Comparison of ENCODE assay signal across 12 cellular contexts in genomic region chr1:204479387-204480136, GRCh38. TPM values are rescaled to one million over a fixed set of nuclear protein-coding genes. Genes with fewer than 3 reads are reported as not detected.
DNase-seq lines count a peak whose midpoint lies in the region; ATAC-seq and TF ChIP-seq lines count a peak whose summit lies in the region.
"Had no signal": no experiment of that assay in that cellular context is flagged by ENCODE, and none has a peak within 500 bp of the region (broad histone marks: within the 10 kb centered on the region; RNA-seq: fewer than 3 reads in every experiment).

No MANE protein-coding gene starts in this region.

- H3K4me1 Mint-ChIP-seq in IgD-negative memory B cell (peaks cover 77 to 89% (median 79%) of the 10 kb centered on the region in 3 donors), neural crest cell (peaks cover 72% of the 10 kb centered on the region)
- peaks cover 49 to 62% of the 10 kb centered on the region in 2 donors for H3K4me1 Mint-ChIP-seq in effector memory CD8-positive, alpha-beta T cell (ENCODE audit: low read depth in 2 of 2)
- H3K4me1 Mint-ChIP-seq in activated T-helper 1 cell treated with anti-CD3 and anti-CD28 coated beads, Interleukin-12 subunit alpha, Interleukin-12 subunit beta, Interleukin-2, Interleukin-4 antibody, amounts not matched to agents 30 ng/mL and 10 ng/mL and 1 ng/mL, durations not matched to agents 14 hours and 24 hours and 36 hours (ENCODE audit: low read depth), result peaks cover 73% of the 10 kb centered on the region
- H3K4me1 Mint-ChIP-seq in CD4-positive, alpha-beta T cell (ENCODE audit: low read depth), result peaks cover 83% of the 10 kb centered on the region

- H3K9me3 ChIP-seq in BLaER1, result no peaks in the 10 kb centered on the region
- no peaks in the 10 kb centered on the region for H3K9me3 ChIP-seq in CD4-positive, alpha-beta T cell (ENCODE audit: control insufficient read depth, low read length)

- H3K4me1 ChIP-seq in BLaER1, result peaks cover 98% of the 10 kb centered on the region

- TF ChIP-seq CTCF in neural crest cell (conservative IDR thresholded peaks at IDR 0.05), result no peak
- TF ChIP-seq CTCF in CD4-positive, alpha-beta T cell (IDR thresholded peaks at IDR 0.05), result no peak

- H3K4me2 ChIP-seq in BLaER1, result peak overlapping the region; percentile 98
- H3K4me2 ChIP-seq: hepatocyte had no signal

- no peaks in the 10 kb centered on the region for H3K27me3 Mint-ChIP-seq in IgD-negative memory B cell
- no peaks in the 10 kb centered on the region for H3K27me3 Mint-ChIP-seq in effector memory CD8-positive, alpha-beta T cell
- no peaks in the 10 kb centered on the region for H3K27me3 Mint-ChIP-seq in neural crest cell (ENCODE audit: low read depth)
- H3K27me3 Mint-ChIP-seq in activated T-helper 1 cell treated with anti-CD3 and anti-CD28 coated beads, Interleukin-12 subunit alpha, Interleukin-12 subunit beta, Interleukin-2, Interleukin-4 antibody, amounts not matched to agents 30 ng/mL and 10 ng/mL and 1 ng/mL, durations not matched to agents 14 hours and 24 hours and 36 hours (ENCODE audit: insufficient read depth), result no peaks in the 10 kb centered on the region
- no peaks in the 10 kb centered on the region for H3K27me3 Mint-ChIP-seq in CD4-positive, alpha-beta T cell

- H3K36me3 ChIP-seq in BLaER1, result 0 out of 2 replicates have a peak, but pooled peaks cover 6% of the 10 kb centered on the region

- ATAC-seq in effector memory CD8-positive, alpha-beta T cell (replicated peaks), result peak; percentile 60
- ATAC-seq in CD4-positive, alpha-beta T cell (ENCODE audit: poor library complexity), result no peak

- H3K4me3 ChIP-seq in BLaER1, result peak overlapping the region; percentile 43
- H3K4me3 ChIP-seq: hepatocyte had no signal

- H3K9ac ChIP-seq in BLaER1, result peak overlapping the region; percentile 71

- peak overlapping the region in 2 of 3 donors; percentile 82 to 85 for H3K27ac Mint-ChIP-seq in IgD-negative memory B cell
- H3K27ac Mint-ChIP-seq in effector memory CD8-positive, alpha-beta T cell, result peak overlapping the region; percentile 87 to 91
- peak overlapping the region; percentile 69 for H3K27ac Mint-ChIP-seq in neural crest cell (ENCODE audit: unreplicated experiment)
- no peak overlapping the region for H3K27ac Mint-ChIP-seq in activated T-helper 1 cell treated with anti-CD3 and anti-CD28 coated beads, Interleukin-12 subunit alpha, Interleukin-12 subunit beta, Interleukin-2, Interleukin-4 antibody, amounts not matched to agents 30 ng/mL and 10 ng/mL and 1 ng/mL, durations not matched to agents 14 hours and 24 hours and 36 hours
- H3K27ac Mint-ChIP-seq in CD4-positive, alpha-beta T cell, result no peak overlapping the region

- no peak for DNase-seq in effector memory CD8-positive, alpha-beta T cell
- DNase-seq in neural crest cell (ENCODE audit: low read depth, low spot score) (no peak), medulla oblongata (ENCODE audit: extremely low spot score) (no peak), NOMO-1 treated with dmso at 0.1 percent for 144 hours (lab: John Stamatoyannopoulos, UW; ENCODE audit: unreplicated experiment) (no peak)
- DNase-seq in activated T-helper 1 cell treated with anti-CD3 and anti-CD28 coated beads, Interleukin-12 subunit alpha, Interleukin-12 subunit beta, Interleukin-2, Interleukin-4 antibody, amounts not matched to agents 30 ng/mL and 10 ng/mL and 1 ng/mL, durations not matched to agents 14 hours and 24 hours and 36 hours (ENCODE audit: low spot score), result no peak
- DNase-seq in CD4-positive, alpha-beta T cell, result no peak
- DNase-seq: C1 segment of cervical spinal cord; NCI-H1930; stimulated activated CD4-positive, alpha-beta T cell treated with anti-CD3 and anti-CD28 coated beads, Interleukin-1b, Interleukin-23, amount 100 ng/mL, for 48 hours had no signal

- POLR2A ChIA-PET in CD4-positive, alpha-beta T cell (lab: Charles Lee), result interaction anchor here (1.0 to 3.0 kb wide), 3 partner anchors 8 to 37 kb away, joined by 3 to 23 read pairs (median 3); partner anchors contain the start of genes MDM4 and PIK3C2B

- peak overlapping the region in 2 of 4 donors; percentile 60 to 87 for H3K4me3 Mint-ChIP-seq in IgD-negative memory B cell
- peak overlapping the region; percentile 47 to 54 for H3K4me3 Mint-ChIP-seq in effector memory CD8-positive, alpha-beta T cell
- H3K4me3 Mint-ChIP-seq in neural crest cell, result no peak overlapping the region
- no peak overlapping the region for H3K4me3 Mint-ChIP-seq in activated T-helper 1 cell treated with anti-CD3 and anti-CD28 coated beads, Interleukin-12 subunit alpha, Interleukin-12 subunit beta, Interleukin-2, Interleukin-4 antibody, amounts not matched to agents 30 ng/mL and 10 ng/mL and 1 ng/mL, durations not matched to agents 14 hours and 24 hours and 36 hours
- no peak overlapping the region for H3K4me3 Mint-ChIP-seq in CD4-positive, alpha-beta T cell

- H3K27me3 ChIP-seq in BLaER1, result no peaks in the 10 kb centered on the region
- H3K27me3 ChIP-seq in CD4-positive, alpha-beta T cell (ENCODE audit: control insufficient read depth, insufficient read depth, low read length), result no peaks in the 10 kb centered on the region
- H3K27me3 ChIP-seq: hepatocyte had no signal

- H3K36me3 Mint-ChIP-seq in IgD-negative memory B cell, result peaks cover 6% of the 10 kb centered on the region
- H3K36me3 Mint-ChIP-seq in effector memory CD8-positive, alpha-beta T cell (ENCODE audit: insufficient read depth), result peaks cover 8% of the 10 kb centered on the region
- peaks cover 5% of the 10 kb centered on the region for H3K36me3 Mint-ChIP-seq in neural crest cell (ENCODE audit: low read depth)
- peaks cover 5% of the 10 kb centered on the region for H3K36me3 Mint-ChIP-seq in activated T-helper 1 cell treated with anti-CD3 and anti-CD28 coated beads, Interleukin-12 subunit alpha, Interleukin-12 subunit beta, Interleukin-2, Interleukin-4 antibody, amounts not matched to agents 30 ng/mL and 10 ng/mL and 1 ng/mL, durations not matched to agents 14 hours and 24 hours and 36 hours (ENCODE audit: low read depth)
- no peaks in the 10 kb centered on the region for H3K36me3 Mint-ChIP-seq in CD4-positive, alpha-beta T cell (ENCODE audit: low read depth)

- peaks cover 48% of the 10 kb centered on the region for H4K20me1 ChIP-seq in BLaER1

- peak overlapping the region; percentile 96 for H3K27ac ChIP-seq in BLaER1
- no peak overlapping the region for H3K27ac ChIP-seq in CD4-positive, alpha-beta T cell (ENCODE audit: low read depth, low read length)
- H3K27ac ChIP-seq: hepatocyte had no signal

- no peaks in the 10 kb centered on the region for H3K9me3 Mint-ChIP-seq in IgD-negative memory B cell
- H3K9me3 Mint-ChIP-seq in effector memory CD8-positive, alpha-beta T cell, result no peaks in the 10 kb centered on the region
- no peaks in the 10 kb centered on the region for H3K9me3 Mint-ChIP-seq in neural crest cell
- no peaks in the 10 kb centered on the region for H3K9me3 Mint-ChIP-seq in activated T-helper 1 cell treated with anti-CD3 and anti-CD28 coated beads, Interleukin-12 subunit alpha, Interleukin-12 subunit beta, Interleukin-2, Interleukin-4 antibody, amounts not matched to agents 30 ng/mL and 10 ng/mL and 1 ng/mL, durations not matched to agents 14 hours and 24 hours and 36 hours
- H3K9me3 Mint-ChIP-seq in CD4-positive, alpha-beta T cell, result no peaks in the 10 kb centered on the region

- CTCF ChIA-PET in CD4-positive, alpha-beta T cell (lab: Charles Lee), result interaction anchor here (1.0 to 1.6 kb wide), 5 partner anchors 9 to 328 kb away, joined by 3 to 4 read pairs (median 4); partner anchors contain the start of gene PIK3C2B

- intact Hi-C loops in activated T-helper 1 cell treated with anti-CD3 and anti-CD28 coated beads, Interleukin-12 subunit alpha, Interleukin-12 subunit beta, Interleukin-2, Interleukin-4 antibody, amounts not matched to agents 30 ng/mL and 10 ng/mL and 1 ng/mL, durations not matched to agents 14 hours and 24 hours and 36 hours (cut with micrococcal nuclease), result no loop called here
- intact Hi-C loops in CD4-positive, alpha-beta T cell (cut with DNase I, micrococcal nuclease), result no loop called here

RNA-seq across cellular contexts. Expression of gene PIK3C2B, which starts 15.0 kb away (rescaled TPM):
- polyA plus RNA-seq in IgD-negative memory B cell, result 8.1 TPM
- total RNA-seq in neural crest cell, result 70.5 and 71.7 TPM in 2 replicates
- 21.8 and 24.1 TPM in 2 replicates for total RNA-seq in activated T-helper 1 cell treated with anti-CD3 and anti-CD28 coated beads, Interleukin-12 subunit alpha, Interleukin-12 subunit beta, Interleukin-2, Interleukin-4 antibody, amounts not matched to agents 30 ng/mL and 10 ng/mL and 1 ng/mL, durations not matched to agents 14 hours and 24 hours and 36 hours
- total RNA-seq in CD4-positive, alpha-beta T cell, result 10 to 100 TPM; 25.5 to 27.1 TPM

RNA-seq across cellular contexts. Expression of gene MDM4, which starts 36.6 kb away (rescaled TPM):
- polyA plus RNA-seq in IgD-negative memory B cell, result 23.9 TPM
- 92.5 and 98.2 TPM in 2 replicates for total RNA-seq in neural crest cell
- total RNA-seq in activated T-helper 1 cell treated with anti-CD3 and anti-CD28 coated beads, Interleukin-12 subunit alpha, Interleukin-12 subunit beta, Interleukin-2, Interleukin-4 antibody, amounts not matched to agents 30 ng/mL and 10 ng/mL and 1 ng/mL, durations not matched to agents 14 hours and 24 hours and 36 hours, result 75.5 and 80.3 TPM in 2 replicates
- 100 to 1,000 TPM; 260 to 266 TPM for total RNA-seq in CD4-positive, alpha-beta T cell

Comparison
In these comparisons a context has a peak if more than half of its experiments do, and no peak if none do; other contexts are left out.
1. H3K27ac Mint-ChIP-seq: peak in IgD-negative memory B cell (2 of 3), effector memory CD8-positive, alpha-beta T cell (2 of 2) and neural crest cell (single experiment); none in activated T-helper 1 cell treated with anti-CD3 and anti-CD28 coated beads, Interleukin-12 subunit alpha, Interleukin-12 subunit beta, Interleukin-2, Interleukin-4 antibody, amounts not matched to agents 30 ng/mL and 10 ng/mL and 1 ng/mL, durations not matched to agents 14 hours and 24 hours and 36 hours (single experiment) and CD4-positive, alpha-beta T cell (single experiment).
2. H3K4me3 Mint-ChIP-seq: peak in effector memory CD8-positive, alpha-beta T cell (2 of 2); none in neural crest cell (single experiment), activated T-helper 1 cell treated with anti-CD3 and anti-CD28 coated beads, Interleukin-12 subunit alpha, Interleukin-12 subunit beta, Interleukin-2, Interleukin-4 antibody, amounts not matched to agents 30 ng/mL and 10 ng/mL and 1 ng/mL, durations not matched to agents 14 hours and 24 hours and 36 hours (single experiment) and CD4-positive, alpha-beta T cell (single experiment).